9 cellular contexts compared by ENCODE assay signal in the genomic region with DNA sequence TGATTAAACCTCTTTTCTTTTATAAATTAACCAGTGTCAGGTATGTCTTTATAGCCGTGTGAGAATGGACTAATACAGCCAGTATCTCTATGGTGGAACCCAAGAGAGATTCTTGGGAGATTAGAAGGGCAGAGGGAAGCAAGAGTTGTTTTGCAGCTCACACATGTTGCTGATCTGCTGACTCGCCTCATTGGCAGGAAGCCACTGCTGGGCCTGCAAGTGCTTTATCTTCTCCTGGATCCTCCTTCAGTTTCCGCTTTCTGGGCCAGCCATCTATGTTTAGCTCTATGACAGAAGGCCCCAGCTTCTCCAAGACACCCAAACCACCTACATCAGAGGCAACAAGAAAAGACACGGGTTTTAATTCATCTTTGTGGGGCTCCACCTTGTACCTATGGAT. TPM values are rescaled to one million over a fixed set of nuclear protein-coding genes. Genes with fewer than 3 reads are reported as not detected.
DNase-seq lines count a peak whose midpoint lies in the region; TF ChIP-seq lines count a peak whose summit lies in the region.
"Had no signal": no experiment of that assay in that cellular context is flagged by ENCODE, and none has a peak within 500 bp of the region (broad histone marks: within the 10 kb centered on the region; RNA-seq: fewer than 3 reads in every experiment).

No MANE protein-coding gene starts in this region.

- peaks cover 0 to 18% (median 2%) of the 10 kb centered on the region in 3 donors for H3K27me3 Mint-ChIP-seq in immature natural killer cell (ENCODE audit: low read depth in 3 of 3)

- no peak overlapping the region for H3K27ac Mint-ChIP-seq in immature natural killer cell
- H3K27ac Mint-ChIP-seq: natural killer cell treated with Interleukin-12 subunit alpha and Interleukin-12 subunit beta and Interleukin-15 and Interleukin-18, amount 100 ng/mL, for 72 hours had no signal

- H3K36me3 ChIP-seq in esophagus muscularis mucosa (no peaks in the 10 kb centered on the region), SJCRH30 (no peaks in the 10 kb centered on the region)

- H3K27me3 ChIP-seq in esophagus muscularis mucosa (no peaks in the 10 kb centered on the region), SJCRH30 (no peaks in the 10 kb centered on the region)

- peak overlapping the region; percentile 28 to 39 (median 37) for H3K27ac ChIP-seq in esophagus muscularis mucosa (replicated peaks in 1 of 4)
- H3K27ac ChIP-seq in SJCRH30: no peak overlapping the region

- no peak for TF ChIP-seq EP300 in esophagus muscularis mucosa (IDR thresholded peaks at IDR 0.05)

- TF ChIP-seq POLR2A in esophagus muscularis mucosa (IDR thresholded peaks at IDR 0.05; ENCODE audit: low read depth): no peak

- H3K4me3 Mint-ChIP-seq in immature natural killer cell: no peak overlapping the region
- H3K4me3 Mint-ChIP-seq: natural killer cell treated with Interleukin-12 subunit alpha and Interleukin-12 subunit beta and Interleukin-15 and Interleukin-18, amount 100 ng/mL, for 72 hours had no signal

- H3K4me3 ChIP-seq in esophagus muscularis mucosa (no peak overlapping the region), SJCRH30 (no peak overlapping the region)

- peak; percentile 74 for DNase-seq in Ammon's horn (ENCODE audit: low spot score)
- peak; percentile 78 for DNase-seq in RPMI7951 (ENCODE audit: low read depth)
- peak; percentile 93 for DNase-seq in esophagus muscularis mucosa (ENCODE audit: extremely low spot score)
- DNase-seq in myocyte (ENCODE audit: low read depth): peak; percentile 95
- no peak for DNase-seq in SW480 (ENCODE audit: low spot score)
- DNase-seq in effector CD8-positive, alpha-beta T cell (lab: John Stamatoyannopoulos, UW): no peak
- DNase-seq in immature natural killer cell: no peak
- DNase-seq in SJCRH30: no peak

- H3K36me3 Mint-ChIP-seq in immature natural killer cell: peaks cover 0 to 6% (median 0%) of the 10 kb centered on the region in 3 donors
- H3K36me3 Mint-ChIP-seq: natural killer cell treated with Interleukin-12 subunit alpha and Interleukin-12 subunit beta and Interleukin-15 and Interleukin-18, amount 100 ng/mL, for 72 hours had no signal

- intact Hi-C loops in esophagus muscularis mucosa (cut with DNase I): no loop called here

- TF ChIP-seq CTCF in esophagus muscularis mucosa (IDR thresholded peaks at IDR 0.05): no peak

- H3K9me3 ChIP-seq in esophagus muscularis mucosa: no peaks in the 10 kb centered on the region
- H3K9me3 ChIP-seq in SJCRH30 (replicated peaks): no peaks in the 10 kb centered on the region

- 57% methylated on average over 4 of the region's 4 CpGs for WGBS in esophagus muscularis mucosa

- peaks cover 0 to 27% of the 10 kb centered on the region in 2 donors for H3K4me1 Mint-ChIP-seq in immature natural killer cell

- H3K9me3 Mint-ChIP-seq in immature natural killer cell: peaks cover 0 to 11% (median 0%) of the 10 kb centered on the region in 6 donors

- H3K4me1 ChIP-seq in esophagus muscularis mucosa (peaks cover 25 to 36% (median 28%) of the 10 kb centered on the region in 4 donors), SJCRH30 (no peaks in the 10 kb centered on the region)

RNA-seq across cellular contexts. Expression of a gene that starts 23.4 kb away (rescaled TPM):
- 0.12 TPM in 1 of 2 replicates, not detected in the other for total RNA-seq in RPMI7951 (2014; rRNA removed; shearing (Covaris generic))
- total RNA-seq in esophagus muscularis mucosa (100 to 1,000 TPM in 3 of 4 donors, 10 to 100 TPM in 1; 76.0 to 320 (median 135) TPM), myocyte (0.91 and 1.3 TPM in 2 replicates)
- 1.7 TPM for polyA plus RNA-seq in myocyte (2012)
- polyA plus RNA-seq in immature natural killer cell: not detected
- total RNA-seq in SJCRH30 (2014; rRNA removed; shearing (Covaris generic)): 0.10 TPM in 1 of 2 replicates, not detected in the other
- total RNA-seq: natural killer cell treated with Interleukin-12 subunit alpha and Interleukin-12 subunit beta and Interleukin-15 and Interleukin-18, amount 100 ng/mL, for 72 hours had no signal

Comparison
In these comparisons a context has a peak if more than half of its experiments do, and no peak if none do; other contexts are left out.
1. DNase-seq: peak in Ammon's horn (single experiment), RPMI7951 (single experiment), esophagus muscularis mucosa (single experiment) and myocyte (single experiment); none in SW480 (single experiment), effector CD8-positive, alpha-beta T cell (single experiment), immature natural killer cell (0 of 3) and SJCRH30 (0 of 2).
2. RNA of a gene that starts 23.4 kb away (total RNA-seq): 76.0 to 320 TPM in esophagus muscularis mucosa; 0.91 to 1.3 TPM in myocyte, 0.12 TPM in RPMI7951 and 0.10 TPM in SJCRH30; every median in the first group is over 10 times any median in the second.